ENCODE assay signal across 1 cellular context in the genomic region with DNA sequence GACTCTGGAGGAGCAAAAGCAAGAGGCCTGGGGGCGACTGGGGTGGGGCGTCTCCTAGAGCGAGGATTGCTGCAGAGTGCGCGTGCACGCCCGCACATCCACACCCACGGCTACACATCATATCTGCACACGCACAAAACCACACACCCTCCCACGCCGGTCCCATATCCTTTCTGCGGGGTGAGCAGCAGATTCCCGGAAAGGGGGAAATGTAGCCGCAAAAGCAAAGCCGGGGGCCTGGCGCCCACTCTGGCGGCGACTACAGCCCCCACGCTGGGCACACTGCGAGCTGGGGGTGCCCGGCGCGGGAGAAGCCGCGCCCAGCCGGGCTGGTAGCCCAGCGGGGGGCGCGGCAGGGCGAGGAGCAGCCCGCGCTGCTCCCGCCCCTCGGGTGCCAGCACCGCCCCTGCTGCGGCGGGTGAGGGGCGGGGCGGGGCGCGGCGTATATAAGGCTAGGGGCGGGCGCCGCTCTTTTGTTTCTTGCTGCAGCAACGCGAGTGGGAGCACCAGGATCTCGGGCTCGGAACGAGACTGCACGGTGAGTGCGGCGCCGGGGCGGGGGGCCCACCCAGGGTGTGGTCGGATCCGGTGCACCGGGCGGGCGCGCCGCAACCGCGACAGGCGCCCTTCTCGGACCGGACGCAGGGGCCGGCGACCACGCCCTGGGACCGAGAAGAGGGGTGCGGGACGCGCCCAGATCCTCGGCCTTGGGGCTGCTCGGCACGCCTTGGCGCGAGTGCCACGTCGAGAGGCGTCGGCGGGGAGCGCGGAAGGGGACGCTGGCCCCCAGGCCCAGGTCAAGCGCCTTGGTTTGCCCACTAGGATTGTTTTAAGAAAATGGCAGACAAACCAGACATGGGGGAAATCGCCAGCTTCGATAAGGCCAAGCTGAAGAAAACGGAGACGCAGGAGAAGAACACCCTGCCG.
TF ChIP-seq lines count a peak whose summit lies in the region.

A gene (plus strand): TSS at position 476 of the 927 bp plus-strand sequence.

TF ChIP-seq in HEK293, 187 proteins besides CTCF, POLR2A, EP300 and RAD21 (continued from another document and continues in another):
- TF ChIP-seq, protein P1, sequence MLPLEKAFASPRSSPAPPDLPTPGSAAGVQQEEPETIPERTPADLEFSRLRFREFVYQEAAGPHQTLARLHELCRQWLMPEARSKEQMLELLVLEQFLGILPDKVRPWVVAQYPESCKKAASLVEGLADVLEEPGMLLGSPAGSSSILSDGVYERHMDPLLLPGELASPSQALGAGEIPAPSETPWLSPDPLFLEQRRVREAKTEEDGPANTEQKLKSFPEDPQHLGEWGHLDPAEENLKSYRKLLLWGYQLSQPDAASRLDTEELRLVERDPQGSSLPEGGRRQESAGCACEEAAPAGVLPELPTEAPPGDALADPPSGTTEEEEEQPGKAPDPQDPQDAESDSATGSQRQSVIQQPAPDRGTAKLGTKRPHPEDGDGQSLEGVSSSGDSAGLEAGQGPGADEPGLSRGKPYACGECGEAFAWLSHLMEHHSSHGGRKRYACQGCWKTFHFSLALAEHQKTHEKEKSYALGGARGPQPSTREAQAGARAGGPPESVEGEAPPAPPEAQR (tag by site-specific recombination; IDR thresholded peaks at IDR 0.05): no peak
- TF ChIP-seq ZNF140 (tag by site-specific recombination; IDR thresholded peaks at IDR 0.05) (no peak), ZBTB7A (tag by site-specific recombination; IDR thresholded peaks at IDR 0.05; ENCODE audit: low read depth) (no peak), ZNF510 (tag by site-specific recombination; IDR thresholded peaks at IDR 0.05; ENCODE audit: insufficient replicate concordance) (no peak), WT1 (tag by site-specific recombination; IDR thresholded peaks at IDR 0.05) (no peak), ZIC2 (tag by site-specific recombination; IDR thresholded peaks at IDR 0.05) (peak; percentile 71), ZNF354C (tag by site-specific recombination; IDR thresholded peaks at IDR 0.05; ENCODE audit: borderline replicate concordance, low read depth) (no peak), ZNF391 (tag by site-specific recombination; IDR thresholded peaks at IDR 0.05; ENCODE audit: borderline replicate concordance, low read depth) (no peak), SETDB1 (IDR thresholded peaks at IDR 0.05; ENCODE audit: insufficient read length, low read length) (no peak), GLIS2 (tag by site-specific recombination; IDR thresholded peaks at IDR 0.05) (peak; percentile 70), ZNF660 (tag by site-specific recombination; IDR thresholded peaks at IDR 0.05) (peak; percentile 72; the same call in 1 of the 2 replicates), FEZF1 (tag by site-specific recombination; IDR thresholded peaks at IDR 0.05) (no peak), ZNF514 (tag by site-specific recombination; IDR thresholded peaks at IDR 0.05) (no peak), ZNF311 (tag by site-specific recombination; IDR thresholded peaks at IDR 0.05; ENCODE audit: borderline replicate concordance) (no peak), ZNF701 (tag by site-specific recombination; IDR thresholded peaks at IDR 0.05) (no peak), ZNF596 (tag by site-specific recombination; IDR thresholded peaks at IDR 0.05) (no peak; the same call in 1 of the 2 replicates), ZNF549 (tag by site-specific recombination; IDR thresholded peaks at IDR 0.05) (no peak), ZNF184 (tag by site-specific recombination; IDR thresholded peaks at IDR 0.05) (no peak), ZNF433 (tag by site-specific recombination; IDR thresholded peaks at IDR 0.05; ENCODE audit: low read depth) (no peak), ZNF155 (tag by site-specific recombination; IDR thresholded peaks at IDR 0.05) (no peak), ZNF23 (tag by site-specific recombination; IDR thresholded peaks at IDR 0.05; ENCODE audit: borderline replicate concordance) (no peak), MZF1 (tag by site-specific recombination; IDR thresholded peaks at IDR 0.05; ENCODE audit: borderline replicate concordance) (no peak), ZNF560 (tag by site-specific recombination; IDR thresholded peaks at IDR 0.05; ENCODE audit: borderline replicate concordance) (no peak), ZBTB21 (tag by site-specific recombination; IDR thresholded peaks at IDR 0.05) (no peak), ZNF174 (tag by site-specific recombination; IDR thresholded peaks at IDR 0.05) (no peak), ZNF350 (tag by site-specific recombination; IDR thresholded peaks at IDR 0.05) (peak; percentile 41; the same call in 1 of the 2 replicates), ZNF707 (tag by site-specific recombination; IDR thresholded peaks at IDR 0.05) (no peak), HOXA7 (CRISPR knock-in tag; IDR thresholded peaks at IDR 0.05; ENCODE audit: borderline replicate concordance) (no peak), GLI2 (tag by site-specific recombination; IDR thresholded peaks at IDR 0.05; ENCODE audit: borderline replicate concordance, low read depth) (no peak), GFI1B (tag by site-specific recombination; IDR thresholded peaks at IDR 0.05) (no peak)
- TF ChIP-seq, protein P2, sequence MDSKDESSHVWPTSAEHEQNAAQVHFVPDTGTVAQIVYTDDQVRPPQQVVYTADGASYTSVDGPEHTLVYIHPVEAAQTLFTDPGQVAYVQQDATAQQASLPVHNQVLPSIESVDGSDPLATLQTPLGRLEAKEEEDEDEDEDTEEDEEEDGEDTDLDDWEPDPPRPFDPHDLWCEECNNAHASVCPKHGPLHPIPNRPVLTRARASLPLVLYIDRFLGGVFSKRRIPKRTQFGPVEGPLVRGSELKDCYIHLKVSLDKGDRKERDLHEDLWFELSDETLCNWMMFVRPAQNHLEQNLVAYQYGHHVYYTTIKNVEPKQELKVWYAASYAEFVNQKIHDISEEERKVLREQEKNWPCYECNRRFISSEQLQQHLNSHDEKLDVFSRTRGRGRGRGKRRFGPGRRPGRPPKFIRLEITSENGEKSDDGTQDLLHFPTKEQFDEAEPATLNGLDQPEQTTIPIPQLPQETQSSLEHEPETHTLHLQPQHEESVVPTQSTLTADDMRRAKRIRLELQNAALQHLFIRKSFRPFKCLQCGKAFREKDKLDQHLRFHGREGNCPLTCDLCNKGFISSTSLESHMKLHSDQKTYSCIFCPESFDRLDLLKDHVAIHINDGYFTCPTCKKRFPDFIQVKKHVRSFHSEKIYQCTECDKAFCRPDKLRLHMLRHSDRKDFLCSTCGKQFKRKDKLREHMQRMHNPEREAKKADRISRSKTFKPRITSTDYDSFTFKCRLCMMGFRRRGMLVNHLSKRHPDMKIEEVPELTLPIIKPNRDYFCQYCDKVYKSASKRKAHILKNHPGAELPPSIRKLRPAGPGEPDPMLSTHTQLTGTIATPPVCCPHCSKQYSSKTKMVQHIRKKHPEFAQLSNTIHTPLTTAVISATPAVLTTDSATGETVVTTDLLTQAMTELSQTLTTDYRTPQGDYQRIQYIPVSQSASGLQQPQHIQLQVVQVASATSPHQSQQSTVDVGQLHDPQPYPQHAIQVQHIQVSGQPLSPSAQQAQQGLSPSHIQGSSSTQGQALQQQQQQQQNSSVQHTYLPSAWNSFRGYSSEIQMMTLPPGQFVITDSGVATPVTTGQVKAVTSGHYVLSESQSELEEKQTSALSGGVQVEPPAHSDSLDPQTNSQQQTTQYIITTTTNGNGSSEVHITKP (tag by site-specific recombination; IDR thresholded peaks at IDR 0.05): no peak
- TF ChIP-seq, protein P3, sequence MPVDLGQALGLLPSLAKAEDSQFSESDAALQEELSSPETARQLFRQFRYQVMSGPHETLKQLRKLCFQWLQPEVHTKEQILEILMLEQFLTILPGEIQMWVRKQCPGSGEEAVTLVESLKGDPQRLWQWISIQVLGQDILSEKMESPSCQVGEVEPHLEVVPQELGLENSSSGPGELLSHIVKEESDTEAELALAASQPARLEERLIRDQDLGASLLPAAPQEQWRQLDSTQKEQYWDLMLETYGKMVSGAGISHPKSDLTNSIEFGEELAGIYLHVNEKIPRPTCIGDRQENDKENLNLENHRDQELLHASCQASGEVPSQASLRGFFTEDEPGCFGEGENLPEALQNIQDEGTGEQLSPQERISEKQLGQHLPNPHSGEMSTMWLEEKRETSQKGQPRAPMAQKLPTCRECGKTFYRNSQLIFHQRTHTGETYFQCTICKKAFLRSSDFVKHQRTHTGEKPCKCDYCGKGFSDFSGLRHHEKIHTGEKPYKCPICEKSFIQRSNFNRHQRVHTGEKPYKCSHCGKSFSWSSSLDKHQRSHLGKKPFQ (tag by site-specific recombination; IDR thresholded peaks at IDR 0.05): no peak
- TF ChIP-seq, protein P4, sequence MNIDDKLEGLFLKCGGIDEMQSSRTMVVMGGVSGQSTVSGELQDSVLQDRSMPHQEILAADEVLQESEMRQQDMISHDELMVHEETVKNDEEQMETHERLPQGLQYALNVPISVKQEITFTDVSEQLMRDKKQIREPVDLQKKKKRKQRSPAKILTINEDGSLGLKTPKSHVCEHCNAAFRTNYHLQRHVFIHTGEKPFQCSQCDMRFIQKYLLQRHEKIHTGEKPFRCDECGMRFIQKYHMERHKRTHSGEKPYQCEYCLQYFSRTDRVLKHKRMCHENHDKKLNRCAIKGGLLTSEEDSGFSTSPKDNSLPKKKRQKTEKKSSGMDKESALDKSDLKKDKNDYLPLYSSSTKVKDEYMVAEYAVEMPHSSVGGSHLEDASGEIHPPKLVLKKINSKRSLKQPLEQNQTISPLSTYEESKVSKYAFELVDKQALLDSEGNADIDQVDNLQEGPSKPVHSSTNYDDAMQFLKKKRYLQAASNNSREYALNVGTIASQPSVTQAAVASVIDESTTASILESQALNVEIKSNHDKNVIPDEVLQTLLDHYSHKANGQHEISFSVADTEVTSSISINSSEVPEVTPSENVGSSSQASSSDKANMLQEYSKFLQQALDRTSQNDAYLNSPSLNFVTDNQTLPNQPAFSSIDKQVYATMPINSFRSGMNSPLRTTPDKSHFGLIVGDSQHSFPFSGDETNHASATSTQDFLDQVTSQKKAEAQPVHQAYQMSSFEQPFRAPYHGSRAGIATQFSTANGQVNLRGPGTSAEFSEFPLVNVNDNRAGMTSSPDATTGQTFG (tag by site-specific recombination; IDR thresholded peaks at IDR 0.05; ENCODE audit: borderline replicate concordance): no peak
- TF ChIP-seq, protein P5, sequence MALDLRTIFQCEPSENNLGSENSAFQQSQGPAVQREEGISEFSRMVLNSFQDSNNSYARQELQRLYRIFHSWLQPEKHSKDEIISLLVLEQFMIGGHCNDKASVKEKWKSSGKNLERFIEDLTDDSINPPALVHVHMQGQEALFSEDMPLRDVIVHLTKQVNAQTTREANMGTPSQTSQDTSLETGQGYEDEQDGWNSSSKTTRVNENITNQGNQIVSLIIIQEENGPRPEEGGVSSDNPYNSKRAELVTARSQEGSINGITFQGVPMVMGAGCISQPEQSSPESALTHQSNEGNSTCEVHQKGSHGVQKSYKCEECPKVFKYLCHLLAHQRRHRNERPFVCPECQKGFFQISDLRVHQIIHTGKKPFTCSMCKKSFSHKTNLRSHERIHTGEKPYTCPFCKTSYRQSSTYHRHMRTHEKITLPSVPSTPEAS (tag by site-specific recombination; IDR thresholded peaks at IDR 0.05): peak; percentile 73; the same call in 1 of the 2 replicates
- TF ChIP-seq, protein P6, sequence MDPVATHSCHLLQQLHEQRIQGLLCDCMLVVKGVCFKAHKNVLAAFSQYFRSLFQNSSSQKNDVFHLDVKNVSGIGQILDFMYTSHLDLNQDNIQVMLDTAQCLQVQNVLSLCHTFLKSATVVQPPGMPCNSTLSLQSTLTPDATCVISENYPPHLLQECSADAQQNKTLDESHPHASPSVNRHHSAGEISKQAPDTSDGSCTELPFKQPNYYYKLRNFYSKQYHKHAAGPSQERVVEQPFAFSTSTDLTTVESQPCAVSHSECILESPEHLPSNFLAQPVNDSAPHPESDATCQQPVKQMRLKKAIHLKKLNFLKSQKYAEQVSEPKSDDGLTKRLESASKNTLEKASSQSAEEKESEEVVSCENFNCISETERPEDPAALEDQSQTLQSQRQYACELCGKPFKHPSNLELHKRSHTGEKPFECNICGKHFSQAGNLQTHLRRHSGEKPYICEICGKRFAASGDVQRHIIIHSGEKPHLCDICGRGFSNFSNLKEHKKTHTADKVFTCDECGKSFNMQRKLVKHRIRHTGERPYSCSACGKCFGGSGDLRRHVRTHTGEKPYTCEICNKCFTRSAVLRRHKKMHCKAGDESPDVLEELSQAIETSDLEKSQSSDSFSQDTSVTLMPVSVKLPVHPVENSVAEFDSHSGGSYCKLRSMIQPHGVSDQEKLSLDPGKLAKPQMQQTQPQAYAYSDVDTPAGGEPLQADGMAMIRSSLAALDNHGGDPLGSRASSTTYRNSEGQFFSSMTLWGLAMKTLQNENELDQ (tag by site-specific recombination; IDR thresholded peaks at IDR 0.05; ENCODE audit: low read depth): no peak
- TF ChIP-seq, protein P7, sequence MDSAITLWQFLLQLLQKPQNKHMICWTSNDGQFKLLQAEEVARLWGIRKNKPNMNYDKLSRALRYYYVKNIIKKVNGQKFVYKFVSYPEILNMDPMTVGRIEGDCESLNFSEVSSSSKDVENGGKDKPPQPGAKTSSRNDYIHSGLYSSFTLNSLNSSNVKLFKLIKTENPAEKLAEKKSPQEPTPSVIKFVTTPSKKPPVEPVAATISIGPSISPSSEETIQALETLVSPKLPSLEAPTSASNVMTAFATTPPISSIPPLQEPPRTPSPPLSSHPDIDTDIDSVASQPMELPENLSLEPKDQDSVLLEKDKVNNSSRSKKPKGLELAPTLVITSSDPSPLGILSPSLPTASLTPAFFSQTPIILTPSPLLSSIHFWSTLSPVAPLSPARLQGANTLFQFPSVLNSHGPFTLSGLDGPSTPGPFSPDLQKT (IDR thresholded peaks at IDR 0.05; ENCODE audit: borderline replicate concordance, low read depth, low read length): no peak
- TF ChIP-seq, protein P8, sequence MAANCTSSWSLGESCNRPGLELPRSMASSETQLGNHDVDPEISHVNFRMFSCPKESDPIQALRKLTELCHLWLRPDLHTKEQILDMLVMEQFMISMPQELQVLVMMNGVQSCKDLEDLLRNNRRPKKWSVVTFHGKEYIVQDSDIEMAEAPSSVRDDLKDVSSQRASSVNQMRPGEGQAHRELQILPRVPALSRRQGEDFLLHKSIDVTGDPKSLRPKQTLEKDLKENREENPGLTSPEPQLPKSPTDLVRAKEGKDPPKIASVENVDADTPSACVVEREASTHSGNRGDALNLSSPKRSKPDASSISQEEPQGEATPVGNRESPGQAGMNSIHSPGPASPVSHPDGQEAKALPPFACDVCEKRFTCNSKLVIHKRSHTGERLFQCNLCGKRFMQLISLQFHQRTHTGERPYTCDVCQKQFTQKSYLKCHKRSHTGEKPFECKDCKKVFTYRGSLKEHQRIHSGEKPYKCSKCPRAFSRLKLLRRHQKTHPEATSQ (tag by site-specific recombination; IDR thresholded peaks at IDR 0.05): 0 out of 2 replicates have a peak, but pooled peaks have one; percentile 12
- TF ChIP-seq, protein P9, sequence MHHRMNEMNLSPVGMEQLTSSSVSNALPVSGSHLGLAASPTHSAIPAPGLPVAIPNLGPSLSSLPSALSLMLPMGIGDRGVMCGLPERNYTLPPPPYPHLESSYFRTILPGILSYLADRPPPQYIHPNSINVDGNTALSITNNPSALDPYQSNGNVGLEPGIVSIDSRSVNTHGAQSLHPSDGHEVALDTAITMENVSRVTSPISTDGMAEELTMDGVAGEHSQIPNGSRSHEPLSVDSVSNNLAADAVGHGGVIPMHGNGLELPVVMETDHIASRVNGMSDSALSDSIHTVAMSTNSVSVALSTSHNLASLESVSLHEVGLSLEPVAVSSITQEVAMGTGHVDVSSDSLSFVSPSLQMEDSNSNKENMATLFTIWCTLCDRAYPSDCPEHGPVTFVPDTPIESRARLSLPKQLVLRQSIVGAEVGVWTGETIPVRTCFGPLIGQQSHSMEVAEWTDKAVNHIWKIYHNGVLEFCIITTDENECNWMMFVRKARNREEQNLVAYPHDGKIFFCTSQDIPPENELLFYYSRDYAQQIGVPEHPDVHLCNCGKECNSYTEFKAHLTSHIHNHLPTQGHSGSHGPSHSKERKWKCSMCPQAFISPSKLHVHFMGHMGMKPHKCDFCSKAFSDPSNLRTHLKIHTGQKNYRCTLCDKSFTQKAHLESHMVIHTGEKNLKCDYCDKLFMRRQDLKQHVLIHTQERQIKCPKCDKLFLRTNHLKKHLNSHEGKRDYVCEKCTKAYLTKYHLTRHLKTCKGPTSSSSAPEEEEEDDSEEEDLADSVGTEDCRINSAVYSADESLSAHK (tag by site-specific recombination; IDR thresholded peaks at IDR 0.05): no peak
